Comparison of ENCODE assay signal across 1 cellular context in the genomic region with DNA sequence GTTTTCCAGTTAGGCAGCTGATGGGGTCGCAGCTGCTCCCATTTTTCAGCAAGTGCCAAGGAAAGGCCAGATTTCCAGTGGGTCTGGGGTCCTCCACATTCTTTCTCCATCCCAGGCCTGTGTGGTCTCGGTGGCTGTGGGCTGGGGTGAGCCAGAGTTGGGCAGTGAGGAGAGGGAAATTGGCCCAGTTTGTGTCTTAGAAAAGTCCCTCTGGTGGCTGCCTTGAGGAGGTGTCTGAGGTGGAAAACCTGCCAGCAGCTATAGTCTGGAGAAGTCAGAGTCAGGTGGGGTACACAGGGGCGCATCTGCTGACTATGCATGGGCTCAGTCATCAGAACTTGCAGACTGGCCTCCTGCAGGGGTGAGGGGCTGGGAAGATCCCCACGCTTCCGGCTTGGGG.
TF ChIP-seq lines count a peak whose summit lies in the region.

No MANE protein-coding gene starts in this region.

TF ChIP-seq in K562, 482 proteins besides CTCF, POLR2A, EP300 and RAD21:
- TF ChIP-seq MECOM (CRISPR knock-in tag; IDR thresholded peaks at IDR 0.05) = no peak
- TF ChIP-seq, protein P1, sequence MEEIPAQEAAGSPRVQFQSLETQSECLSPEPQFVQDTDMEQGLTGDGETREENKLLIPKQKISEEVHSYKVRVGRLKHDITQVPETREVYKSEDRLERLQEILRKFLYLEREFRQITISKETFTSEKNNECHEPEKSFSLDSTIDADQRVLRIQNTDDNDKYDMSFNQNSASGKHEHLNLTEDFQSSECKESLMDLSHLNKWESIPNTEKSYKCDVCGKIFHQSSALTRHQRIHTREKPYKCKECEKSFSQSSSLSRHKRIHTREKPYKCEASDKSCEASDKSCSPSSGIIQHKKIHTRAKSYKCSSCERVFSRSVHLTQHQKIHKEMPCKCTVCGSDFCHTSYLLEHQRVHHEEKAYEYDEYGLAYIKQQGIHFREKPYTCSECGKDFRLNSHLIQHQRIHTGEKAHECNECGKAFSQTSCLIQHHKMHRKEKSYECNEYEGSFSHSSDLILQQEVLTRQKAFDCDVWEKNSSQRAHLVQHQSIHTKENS (CRISPR knock-in tag; IDR thresholded peaks at IDR 0.05) = no peak
- TF ChIP-seq, protein P2, sequence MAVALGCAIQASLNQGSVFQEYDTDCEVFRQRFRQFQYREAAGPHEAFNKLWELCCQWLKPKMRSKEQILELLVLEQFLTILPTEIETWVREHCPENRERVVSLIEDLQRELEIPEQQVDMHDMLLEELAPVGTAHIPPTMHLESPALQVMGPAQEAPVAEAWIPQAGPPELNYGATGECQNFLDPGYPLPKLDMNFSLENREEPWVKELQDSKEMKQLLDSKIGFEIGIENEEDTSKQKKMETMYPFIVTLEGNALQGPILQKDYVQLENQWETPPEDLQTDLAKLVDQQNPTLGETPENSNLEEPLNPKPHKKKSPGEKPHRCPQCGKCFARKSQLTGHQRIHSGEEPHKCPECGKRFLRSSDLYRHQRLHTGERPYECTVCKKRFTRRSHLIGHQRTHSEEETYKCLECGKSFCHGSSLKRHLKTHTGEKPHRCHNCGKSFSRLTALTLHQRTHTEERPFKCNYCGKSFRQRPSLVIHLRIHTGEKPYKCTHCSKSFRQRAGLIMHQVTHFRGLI (CRISPR knock-in tag; IDR thresholded peaks at IDR 0.05) = no peak
- TF ChIP-seq SAFB (IDR thresholded peaks at IDR 0.05; ENCODE audit: borderline replicate concordance, low read depth, low read length) = no peak
- no peak for TF ChIP-seq FOXA3 (CRISPR knock-in tag; conservative IDR thresholded peaks at IDR 0.05 in 1 of 2, IDR thresholded peaks at IDR 0.05 in 1 of 2)
- TF ChIP-seq ZNF274 (IDR thresholded peaks at IDR 0.05; ENCODE audit: borderline replicate concordance, low read depth, low read length) = no peak
- no peak for TF ChIP-seq TEAD1 (CRISPR knock-in tag; IDR thresholded peaks at IDR 0.05)
- no peak for TF ChIP-seq FUS (optimal IDR thresholded peaks at IDR 0.05; ENCODE audit: low read depth, low read length)
- peak; percentile 50; the same call in 1 of the 2 replicates for TF ChIP-seq SMC3 (conservative IDR thresholded peaks at IDR 0.05; ENCODE audit: insufficient read depth, low read depth, low read length)
